Comparison of ENCODE assay signal across 25 cellular contexts in genomic region chr6:87669051-87669450, GRCh38. TPM values are rescaled to one million over a fixed set of nuclear protein-coding genes. Genes with fewer than 3 reads are reported as not detected.
A peak's percentile ranks its signal among the peaks of the same experiment; 100 is the strongest.
DNase-seq lines count a peak whose midpoint lies in the region; ATAC-seq, FAIRE-seq and TF ChIP-seq lines count a peak whose summit lies in the region.
"Had no signal": no experiment of that assay in that cellular context is flagged by ENCODE, and none has a peak within 500 bp of the region (broad histone marks: within the 10 kb centered on the region; RNA-seq: fewer than 3 reads in every experiment).

No MANE protein-coding gene starts in this region.

- H3K36me3 ChIP-seq in hepatocyte (replicated peaks; ENCODE audit: insufficient read depth, low read depth), result no peaks in the 10 kb centered on the region
- peaks cover 0 to 3% of the 10 kb centered on the region in 2 donors for H3K36me3 ChIP-seq in thyroid gland

- H3K27me3 ChIP-seq in hepatocyte (no peaks in the 10 kb centered on the region), thyroid gland (no peaks in the 10 kb centered on the region)
- H3K27me3 ChIP-seq: ascending aorta had no signal

- H3K4me3 ChIP-seq in GM12865 (ENCODE audit: low read depth, low read length) (no peak overlapping the region), hepatocyte (no peak overlapping the region), thyroid gland (replicated peaks in 1 of 3) (no peak overlapping the region)
- H3K4me3 ChIP-seq: ascending aorta, thoracic aorta had no signal

- H3K79me2 ChIP-seq in hepatocyte, result peaks cover 7% of the 10 kb centered on the region

- peak; percentile 28 for FAIRE-seq in GM19239 (lab: Jason Lieb, UNC)

- H3K4me1 ChIP-seq in hepatocyte (ENCODE audit: insufficient read depth) (peaks cover 14% of the 10 kb centered on the region), thyroid gland (peaks cover 6 to 16% of the 10 kb centered on the region in 2 donors)
- H3K4me1 ChIP-seq: ascending aorta had no signal

- intact Hi-C loops in posterior vena cava (cut with DNase I), result no loop called here
- intact Hi-C loops in thyroid gland (cut with DNase I), result no loop called here

- ATAC-seq in HG03439 (IDR thresholded peaks at IDR 0.05; ENCODE audit: unreplicated experiment) (peak; percentile 66), GM18861 (IDR thresholded peaks at IDR 0.05; ENCODE audit: unreplicated experiment) (no peak)
- ATAC-seq: left ventricle myocardium superior, right cardiac atrium had no signal

- H3K27ac ChIP-seq in hepatocyte (peak overlapping the region; percentile 3), thyroid gland (no peak overlapping the region)
- H3K27ac ChIP-seq: ascending aorta, thoracic aorta had no signal

- no peak for TF ChIP-seq POLR2A in thyroid gland (IDR thresholded peaks at IDR 0.05)

- 89% methylated on average over 3 of the region's 3 CpGs for WGBS in hepatocyte (ENCODE audit: low lambda C conversion rate, missing lambda C conversion rate)
- WGBS in thyroid gland, 2 donors, result 80 to 82% methylated on average over 3 of the region's 3 CpGs

- no peak overlapping the region for H3K4me2 ChIP-seq in hepatocyte

- no peaks in the 10 kb centered on the region for H3K9me3 ChIP-seq in hepatocyte (ENCODE audit: low read depth)
- H3K9me3 ChIP-seq in thyroid gland, result no peaks in the 10 kb centered on the region
- H3K9me3 ChIP-seq: ascending aorta, thoracic aorta had no signal

- no peaks in the 10 kb centered on the region for H3K9me2 ChIP-seq in hepatocyte (replicated peaks; ENCODE audit: insufficient read depth)

- H4K20me1 ChIP-seq in hepatocyte (ENCODE audit: insufficient read depth, poor library complexity, severe bottlenecking), result no peaks in the 10 kb centered on the region

- DNase-seq in GM12865 (ENCODE audit: low read depth), result peak; percentile 33
- DNase-seq in GM19239 (ENCODE audit: insufficient read length, low spot score), result no peak
- no peak for DNase-seq in hepatocyte (ENCODE audit: low spot score)
- DNase-seq in NCI-H446 (lab: John Stamatoyannopoulos, UW), result no peak
- DNase-seq in posterior vena cava (ENCODE audit: low spot score), result no peak
- DNase-seq in thyroid gland, result no peak
- DNase-seq: activated CD4-positive, alpha-beta T cell treated with anti-CD3 and anti-CD28 coated beads, Interleukin-2, amount 50 U/mL, for 48 hours; activated naive CD4-positive, alpha-beta T cell treated with anti-CD3 and anti-CD28 coated beads for 36 hours; activated T-cell treated with anti-CD3 and anti-CD28 coated beads for 4 hours; effector CD4-positive, alpha-beta T cell; GF-D8; head of caudate nucleus; left ventricle myocardium superior; NCI-H2171 treated with DMSO at 0.1 percent for 48 hours; NCI-H774; occipital lobe; OCI-M1; right cardiac atrium; SHP77 treated with DMSO at 0.1 percent for 48 hours; stimulated activated CD4-positive, alpha-beta T cell treated with anti-CD3 and anti-CD28 coated beads, Interleukin-15, amount 100 ng/mL, for 24 hours; T-helper 1 cell had no signal

- no peak overlapping the region for H2AFZ ChIP-seq in hepatocyte

- TF ChIP-seq CTCF in GM12865 (IDR thresholded peaks at IDR 0.05; ENCODE audit: insufficient read depth, low read depth, low read length, missing control alignments) (no peak), hepatocyte (IDR thresholded peaks at IDR 0.05; ENCODE audit: poor library complexity) (no peak), thyroid gland (IDR thresholded peaks at IDR 0.05) (no peak)

RNA-seq across cellular contexts. Expression of gene AKIRIN2, which starts 33.0 kb away (rescaled TPM):
- total RNA-seq in hepatocyte (12.7 and 24.2 TPM in 2 replicates), posterior vena cava (10 to 100 TPM; 32.7 to 38.0 TPM), thyroid gland (10 to 100 TPM; 20.1 to 24.0 (median 21.9) TPM)
- polyA plus RNA-seq in hepatocyte, result 39.9 and 49.6 TPM in 2 replicates
